16 cellular contexts compared by ENCODE assay signal in genomic region chr2:207251022-207251421, GRCh38.
"Had no signal": no experiment of that assay in that cellular context is flagged by ENCODE, and none has a peak within 500 bp of the region (broad histone marks: within the 10 kb centered on the region; RNA-seq: fewer than 3 reads in every experiment).

No MANE protein-coding gene starts in this region.

- H3K27me3 ChIP-seq: colonic mucosa, gastroesophageal sphincter, hepatocyte, thyroid gland, uterus had no signal

- H3K36me3 Mint-ChIP-seq: stimulated activated effector memory CD8-positive, alpha-beta T cell treated with anti-CD3 and anti-CD28 coated beads, Interleukin-12 subunit alpha, Interleukin-12 subunit beta, amount 100 ng/mL, for 72 hours had no signal

- H3K27ac ChIP-seq: colonic mucosa, gastroesophageal sphincter, hepatocyte, thyroid gland, uterus had no signal

- H3K4me1 ChIP-seq: colonic mucosa, thyroid gland, uterus had no signal

- H3K9me3 Mint-ChIP-seq: activated B cell treated with CpG ODN at 0.5 μM for 24 hours; activated T-cell treated with anti-CD3 and anti-CD28 coated beads, Interleukin-2, amount 50 U/mL, for 4 hours; naive B cell; stimulated activated effector memory CD8-positive, alpha-beta T cell treated with anti-CD3 and anti-CD28 coated beads, Interleukin-12 subunit alpha, Interleukin-12 subunit beta, amount 100 ng/mL, for 72 hours had no signal

- H3K9me3 ChIP-seq: colonic mucosa, gastroesophageal sphincter, thyroid gland, uterus had no signal

- DNase-seq: activated B cell treated with CpG ODN at 0.5 μM for 24 hours; activated CD4-positive, alpha-beta T cell treated with anti-CD3 and anti-CD28 coated beads, Interleukin-2, amount 50 U/mL, for 1 hour; activated naive CD4-positive, alpha-beta T cell; activated T-cell treated with anti-CD3 and anti-CD28 coated beads, Interleukin-2, amount 50 U/mL, for 4 hours; aorta; colonic mucosa; effector CD4-positive, alpha-beta T cell; kidney glomerular epithelial cell; midbrain; naive B cell; small intestine; thyroid gland; uterus had no signal

- H3K4me3 ChIP-seq: colonic mucosa, gastroesophageal sphincter, hepatocyte, thyroid gland, uterus had no signal

- H3K4me3 Mint-ChIP-seq: activated B cell treated with CpG ODN at 0.5 μM for 24 hours; activated T-cell treated with anti-CD3 and anti-CD28 coated beads, Interleukin-2, amount 50 U/mL, for 4 hours; stimulated activated effector memory CD8-positive, alpha-beta T cell treated with anti-CD3 and anti-CD28 coated beads, Interleukin-12 subunit alpha, Interleukin-12 subunit beta, amount 100 ng/mL, for 72 hours had no signal

- H3K36me3 ChIP-seq: colonic mucosa, gastroesophageal sphincter, thyroid gland, uterus had no signal

- H3K27ac Mint-ChIP-seq: activated B cell treated with CpG ODN at 0.5 μM for 24 hours; stimulated activated effector memory CD8-positive, alpha-beta T cell treated with anti-CD3 and anti-CD28 coated beads, Interleukin-12 subunit alpha, Interleukin-12 subunit beta, amount 100 ng/mL, for 72 hours had no signal

- H2AFZ ChIP-seq: hepatocyte had no signal

- H3K79me2 ChIP-seq: hepatocyte had no signal

- H3K4me2 ChIP-seq: hepatocyte had no signal
